Comparison of ENCODE assay signal across 9 cellular contexts in the genomic region with DNA sequence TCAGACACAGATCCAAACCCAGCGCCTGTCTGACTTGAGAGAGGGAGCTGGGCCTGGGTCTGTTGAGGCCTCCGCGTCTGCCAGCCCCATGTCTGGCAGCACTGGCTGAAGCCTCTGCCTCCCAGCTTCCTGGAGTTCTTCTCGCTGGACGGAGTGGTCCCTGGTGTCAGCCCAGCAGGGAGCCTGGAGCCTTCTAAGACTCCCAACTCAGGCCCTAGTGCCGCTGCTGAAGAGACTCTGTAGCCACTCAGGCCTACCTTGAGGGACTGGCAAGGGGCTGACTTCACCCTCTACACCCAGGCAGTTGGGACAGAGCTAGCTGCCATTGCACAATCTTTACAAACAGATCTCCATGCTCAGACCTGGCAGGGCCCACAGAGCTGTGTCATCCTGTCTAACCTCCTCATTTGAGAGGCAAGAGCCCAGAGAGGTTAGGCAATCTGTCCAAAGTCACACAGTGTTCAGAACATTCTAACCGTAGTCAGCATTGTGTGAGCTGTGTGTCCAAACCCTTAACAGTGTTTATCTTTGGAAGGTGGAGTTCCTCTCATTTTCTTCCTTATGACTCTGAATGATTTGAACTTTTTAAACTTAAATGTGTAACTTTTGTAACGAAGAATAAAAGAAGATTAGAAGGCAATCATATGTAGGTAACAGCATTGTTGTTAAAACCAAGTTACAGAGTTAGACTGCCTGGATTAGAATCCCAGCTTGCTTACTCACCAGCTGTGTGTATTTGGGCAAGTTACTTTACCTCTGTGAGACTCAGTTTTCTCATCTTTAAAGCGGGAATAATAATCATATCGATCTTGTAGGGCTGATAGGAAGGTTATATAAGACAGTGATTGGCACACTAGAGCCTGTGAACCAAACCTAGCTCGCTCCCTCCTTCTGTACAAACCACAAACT. TPM values are rescaled to one million over a fixed set of nuclear protein-coding genes. Genes with fewer than 3 reads are reported as not detected.
DNase-seq lines count a peak whose midpoint lies in the region; TF ChIP-seq lines count a peak whose summit lies in the region.
"Had no signal": no experiment of that assay in that cellular context is flagged by ENCODE, and none has a peak within 500 bp of the region (broad histone marks: within the 10 kb centered on the region; RNA-seq: fewer than 3 reads in every experiment).

No MANE protein-coding gene starts in this region.

- H3K4me3 ChIP-seq in coronary artery (no peak overlapping the region), mucosa of stomach (ENCODE audit: low read length) (no peak overlapping the region)

- peak; percentile 75 for DNase-seq in AG08395 (ENCODE audit: low spot score)
- DNase-seq in M059J (ENCODE audit: low read depth), result peak; percentile 48
- no peak for DNase-seq in coronary artery (ENCODE audit: low spot score)
- DNase-seq in mesothelial cell of epicardium (ENCODE audit: low spot score in 2 of 2, unreplicated experiment in 2 of 2), result no peak
- no peak for DNase-seq in activated CD4-positive, alpha-beta memory T cell treated with anti-CD3 and anti-CD28 coated beads, Interleukin-2, amount 10 ng/mL, durations not matched to agents 7 days and 5 days
- no peak for DNase-seq in GM10248 (ENCODE audit: extremely low spot score)
- DNase-seq in DMS114 treated with DMSO at 0.1 percent for 48 hours (lab: John Stamatoyannopoulos, UW; ENCODE audit: unreplicated experiment), result no peak
- DNase-seq: activated CD4-positive, alpha-beta T cell treated with anti-CD3 and anti-CD28 coated beads, Interleukin-2, amount 50 U/mL, for 1 hour had no signal

- H3K9me3 Mint-ChIP-seq in mesothelial cell of epicardium, result no peaks in the 10 kb centered on the region
- no peaks in the 10 kb centered on the region for H3K9me3 Mint-ChIP-seq in activated CD4-positive, alpha-beta memory T cell treated with anti-CD3 and anti-CD28 coated beads, Interleukin-2, amount 10 ng/mL, durations not matched to agents 7 days and 5 days

- no peaks in the 10 kb centered on the region for H3K36me3 Mint-ChIP-seq in mesothelial cell of epicardium
- no peaks in the 10 kb centered on the region for H3K36me3 Mint-ChIP-seq in activated CD4-positive, alpha-beta memory T cell treated with anti-CD3 and anti-CD28 coated beads, Interleukin-2, amount 10 ng/mL, durations not matched to agents 7 days and 5 days (ENCODE audit: low read depth)

- H3K36me3 ChIP-seq in mucosa of stomach (ENCODE audit: control insufficient read depth, insufficient read depth, low read length), result no peaks in the 10 kb centered on the region

- H3K27me3 Mint-ChIP-seq in mesothelial cell of epicardium (ENCODE audit: low read depth), result no peaks in the 10 kb centered on the region
- H3K27me3 Mint-ChIP-seq in activated CD4-positive, alpha-beta memory T cell treated with anti-CD3 and anti-CD28 coated beads, Interleukin-2, amount 10 ng/mL, durations not matched to agents 7 days and 5 days, result no peaks in the 10 kb centered on the region

- POLR2A ChIA-PET in activated CD4-positive, alpha-beta memory T cell treated with anti-CD3 and anti-CD28 coated beads, Interleukin-2, amount 10 ng/mL, durations not matched to agents 7 days and 5 days (lab: Charles Lee), result interaction anchor here (1.2 to 2.8 kb wide), 4 partner anchors 10 to 184 kb away, joined by 3 to 18 read pairs (median 5); a partner anchor contains a TSS
- POLR2A ChIA-PET in GM10248 (lab: Yijun Ruan, JAX), result interaction anchor here (0.6 to 1.3 kb wide), 3 partner anchors 8 to 32 kb away, joined by 3 to 7 read pairs (median 6); no protein-coding TSS in a partner anchor

- TF ChIP-seq CTCF in coronary artery (IDR thresholded peaks at IDR 0.05) (no peak), mesothelial cell of epicardium (IDR thresholded peaks at IDR 0.05; ENCODE audit: unreplicated experiment) (no peak), GM10248 (IDR thresholded peaks at IDR 0.05; ENCODE audit: control extremely low read depth, extremely low read depth, low read depth, missing control alignments) (no peak)

- no peaks in the 10 kb centered on the region for H3K27me3 ChIP-seq in mucosa of stomach (ENCODE audit: control insufficient read depth, insufficient read depth, low read length)

- H3K4me1 Mint-ChIP-seq in mesothelial cell of epicardium, result peaks cover 23% of the 10 kb centered on the region
- peaks cover 45% of the 10 kb centered on the region for H3K4me1 Mint-ChIP-seq in activated CD4-positive, alpha-beta memory T cell treated with anti-CD3 and anti-CD28 coated beads, Interleukin-2, amount 10 ng/mL, durations not matched to agents 7 days and 5 days

- CTCF ChIA-PET in activated CD4-positive, alpha-beta memory T cell treated with anti-CD3 and anti-CD28 coated beads, Interleukin-2, amount 10 ng/mL, durations not matched to agents 7 days and 5 days (lab: Charles Lee), result interaction anchor here (0.5 to 2.2 kb wide), 5 partner anchors 8 to 183 kb away, joined by 3 to 8 read pairs (median 5); a partner anchor contains a TSS
- CTCF ChIA-PET in GM10248 (lab: Yijun Ruan, JAX), result interaction anchor here (0.7 to 1.8 kb wide), 5 partner anchors 14 to 156 kb away, joined by 3 read pairs; no protein-coding TSS in a partner anchor

- H3K27ac Mint-ChIP-seq in mesothelial cell of epicardium, result no peak overlapping the region
- no peak overlapping the region for H3K27ac Mint-ChIP-seq in activated CD4-positive, alpha-beta memory T cell treated with anti-CD3 and anti-CD28 coated beads, Interleukin-2, amount 10 ng/mL, durations not matched to agents 7 days and 5 days

- H3K27ac ChIP-seq in coronary artery, result peak overlapping the region; percentile 93 to 98

- H3K4me1 ChIP-seq in mucosa of stomach (ENCODE audit: control insufficient read depth, insufficient read depth, low read length), result peaks cover 77% of the 10 kb centered on the region

- H3K4me3 Mint-ChIP-seq in mesothelial cell of epicardium, result no peak overlapping the region
- no peak overlapping the region for H3K4me3 Mint-ChIP-seq in activated CD4-positive, alpha-beta memory T cell treated with anti-CD3 and anti-CD28 coated beads, Interleukin-2, amount 10 ng/mL, durations not matched to agents 7 days and 5 days

- H3K9me3 ChIP-seq in mucosa of stomach (ENCODE audit: control insufficient read depth, low read length), result no peaks in the 10 kb centered on the region

- peak overlapping the region; percentile 48 for H3K9ac ChIP-seq in mucosa of stomach (ENCODE audit: low read length)

RNA-seq across cellular contexts. Expression of a gene that starts 4.6 kb away (rescaled TPM):
- 80.5 and 91.9 TPM in 2 replicates for total RNA-seq in M059J (2014; rRNA removed; shearing (Covaris generic))
- 116 to 126 TPM (median 120 TPM) in 3 replicates for total RNA-seq in mesothelial cell of epicardium
- 10 to 100 TPM; 17.0 to 18.8 TPM for total RNA-seq in activated CD4-positive, alpha-beta memory T cell treated with anti-CD3 and anti-CD28 coated beads, Interleukin-2, amount 10 ng/mL, durations not matched to agents 7 days and 5 days

RNA-seq across cellular contexts. Expression of a gene that starts 58.5 kb away (rescaled TPM):
- total RNA-seq in M059J (2014; rRNA removed; shearing (Covaris generic)), result 149 and 153 TPM in 2 replicates
- total RNA-seq in mesothelial cell of epicardium, result 107 to 110 TPM (median 109 TPM) in 3 replicates
- total RNA-seq in activated CD4-positive, alpha-beta memory T cell treated with anti-CD3 and anti-CD28 coated beads, Interleukin-2, amount 10 ng/mL, durations not matched to agents 7 days and 5 days, result 10 to 100 TPM; 36.1 to 37.2 TPM

Comparison
In these comparisons a context has a peak if more than half of its experiments do, and no peak if none do; other contexts are left out.
1. DNase-seq: peak in AG08395 (single experiment) and M059J (single experiment); none in coronary artery (single experiment), mesothelial cell of epicardium (0 of 2), activated CD4-positive, alpha-beta memory T cell treated with anti-CD3 and anti-CD28 coated beads, Interleukin-2, amount 10 ng/mL, durations not matched to agents 7 days and 5 days (single experiment), GM10248 (single experiment) and DMS114 treated with DMSO at 0.1 percent for 48 hours (single experiment).